ENCODE assay signal across 21 cellular contexts in the genomic region with DNA sequence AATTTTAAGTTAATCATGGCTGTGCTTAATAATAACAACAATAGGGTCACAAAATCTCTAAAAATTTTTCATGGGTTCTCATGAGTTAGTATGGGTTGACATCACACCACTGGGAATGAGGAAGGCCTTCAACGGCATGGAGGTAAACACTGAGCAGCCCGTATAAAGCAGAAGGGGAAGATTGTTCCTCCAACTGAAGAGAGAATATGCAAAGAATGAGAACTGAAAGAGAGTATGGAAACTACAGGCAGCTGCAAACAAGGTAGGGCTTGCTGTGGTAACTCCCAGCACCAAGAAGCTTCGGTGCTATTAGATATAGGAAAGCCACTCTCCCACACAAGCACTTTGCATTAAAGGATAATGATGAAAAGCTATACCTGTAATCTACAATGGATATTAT.
"Had no signal": no experiment of that assay in that cellular context is flagged by ENCODE, and none has a peak within 500 bp of the region (broad histone marks: within the 10 kb centered on the region; RNA-seq: fewer than 3 reads in every experiment).

No MANE protein-coding gene starts in this region.

- DNase-seq: activated CD4-positive, alpha-beta T cell treated with anti-CD3 and anti-CD28 coated beads for 48 hours; activated CD4-positive, alpha-beta T cell treated with anti-CD3 and anti-CD28 coated beads, Interleukin-2, amount 50 U/mL, for 4 hours; activated CD4-positive, CD25-positive, alpha-beta regulatory T cell treated with anti-CD3 and anti-CD28 coated beads, Interleukin-2, amount 50 U/mL, for 72 hours; activated CD8-positive, alpha-beta memory T cell treated with anti-CD3 and anti-CD28 coated beads, Interleukin-2, amount 10 ng/mL, durations not matched to agents 7 days and 5 days; activated effector memory CD4-positive, alpha-beta T cell treated with anti-CD3 and anti-CD28 coated beads, Interleukin-2, amount 50 U/mL, for 16 hours; activated naive CD4-positive, alpha-beta T cell treated with Interleukin-2 at 50 U/mL for 16 hours; activated T-cell treated with anti-CD3 and anti-CD28 coated beads, Interleukin-2, amount 50 U/mL, for 24 hours; amygdala; Kasumi-1; NCI-H1048; NCI-H146; NCI-H1930; NCI-H345; NCI-H510A; SIG-M5; T-helper 17 cell; T-helper 9 cell had no signal

- H3K4me3 Mint-ChIP-seq: activated CD8-positive, alpha-beta memory T cell treated with anti-CD3 and anti-CD28 coated beads, Interleukin-2, amount 10 ng/mL, durations not matched to agents 7 days and 5 days; activated T-cell treated with anti-CD3 and anti-CD28 coated beads, Interleukin-2, amount 50 U/mL, for 24 hours; brain; central memory CD8-positive, alpha-beta T cell; T-helper 17 cell; WTC11 had no signal

- H3K36me3 Mint-ChIP-seq: activated CD8-positive, alpha-beta memory T cell treated with anti-CD3 and anti-CD28 coated beads, Interleukin-2, amount 10 ng/mL, durations not matched to agents 7 days and 5 days; activated naive CD4-positive, alpha-beta T cell treated with anti-CD3 and anti-CD28 coated beads, Interleukin-2, amount 50 U/mL, for 72 hours; brain; WTC11 had no signal

- H3K27me3 Mint-ChIP-seq: activated CD8-positive, alpha-beta memory T cell treated with anti-CD3 and anti-CD28 coated beads, Interleukin-2, amount 10 ng/mL, durations not matched to agents 7 days and 5 days; activated T-cell treated with anti-CD3 and anti-CD28 coated beads, Interleukin-2, amount 50 U/mL, for 24 hours; central memory CD8-positive, alpha-beta T cell; T-helper 17 cell had no signal

- ATAC-seq: activated CD8-positive, alpha-beta memory T cell treated with anti-CD3 and anti-CD28 coated beads, Interleukin-2, amount 10 ng/mL, durations not matched to agents 7 days and 5 days; activated naive CD4-positive, alpha-beta T cell treated with anti-CD3 and anti-CD28 coated beads, Interleukin-2, amount 50 U/mL, for 72 hours; T-helper 17 cell; WTC11 had no signal

- H3K27ac Mint-ChIP-seq: activated CD8-positive, alpha-beta memory T cell treated with anti-CD3 and anti-CD28 coated beads, Interleukin-2, amount 10 ng/mL, durations not matched to agents 7 days and 5 days; activated naive CD4-positive, alpha-beta T cell treated with anti-CD3 and anti-CD28 coated beads, Interleukin-2, amount 50 U/mL, for 72 hours; activated T-cell treated with anti-CD3 and anti-CD28 coated beads, Interleukin-2, amount 50 U/mL, for 24 hours; brain; T-helper 17 cell; WTC11 had no signal

- H3K4me1 Mint-ChIP-seq: activated CD8-positive, alpha-beta memory T cell treated with anti-CD3 and anti-CD28 coated beads, Interleukin-2, amount 10 ng/mL, durations not matched to agents 7 days and 5 days; central memory CD8-positive, alpha-beta T cell; T-helper 17 cell had no signal

- H3K9me3 Mint-ChIP-seq: activated T-cell treated with anti-CD3 and anti-CD28 coated beads, Interleukin-2, amount 50 U/mL, for 24 hours; brain; WTC11 had no signal
